Comparison of ENCODE assay signal across 2 cellular contexts in genomic region chr9:21030389-21031035, GRCh38.
TF ChIP-seq lines count a peak whose summit lies in the region.

No MANE protein-coding gene starts in this region.

TF ChIP-seq in liver, 16 proteins besides CTCF, POLR2A, EP300 and RAD21 (continued from another document):
- TF ChIP-seq MAX (IDR thresholded peaks at IDR 0.05): no peak
- TF ChIP-seq HNF4A (conservative IDR thresholded peaks at IDR 0.05): no peak
- no peak for TF ChIP-seq EGR1 (IDR thresholded peaks at IDR 0.05; ENCODE audit: low read depth in 2 of 2)
- TF ChIP-seq REST (IDR thresholded peaks at IDR 0.05): no peak
- no peak for TF ChIP-seq YY1 (IDR thresholded peaks at IDR 0.05)

TF ChIP-seq in HepG2, 621 proteins besides CTCF, POLR2A, EP300 and RAD21:
- TF ChIP-seq IRF9 (CRISPR knock-in tag; IDR thresholded peaks at IDR 0.05; ENCODE audit: borderline replicate concordance): no peak
- TF ChIP-seq EZH2 (conservative IDR thresholded peaks at IDR 0.05; ENCODE audit: low read depth, low read length): no peak
- no peak for TF ChIP-seq ZNF367 (CRISPR knock-in tag; IDR thresholded peaks at IDR 0.05; ENCODE audit: borderline replicate concordance)
- no peak for TF ChIP-seq ZNF205 (CRISPR knock-in tag; IDR thresholded peaks at IDR 0.05)
- TF ChIP-seq ZNF260 (CRISPR knock-in tag; IDR thresholded peaks at IDR 0.05; ENCODE audit: borderline replicate concordance, low read depth): no peak
- TF ChIP-seq THYN1 (CRISPR knock-in tag; IDR thresholded peaks at IDR 0.05; ENCODE audit: borderline replicate concordance, low read depth): no peak
- no peak for TF ChIP-seq ZBTB10 (CRISPR knock-in tag; IDR thresholded peaks at IDR 0.05; ENCODE audit: borderline replicate concordance)
- no peak for TF ChIP-seq HOXA5 (CRISPR knock-in tag; IDR thresholded peaks at IDR 0.05)
- no peak for TF ChIP-seq SRSF4 (IDR thresholded peaks at IDR 0.05; ENCODE audit: low read depth, low read length, poor library complexity, severe bottlenecking)
